In genomic region chr6:6058054-6058444, GRCh38 we compare ENCODE assay signal across 15 cellular contexts. TPM values are rescaled to one million over a fixed set of nuclear protein-coding genes. Genes with fewer than 3 reads are reported as not detected.
"Had no signal": no experiment of that assay in that cellular context is flagged by ENCODE, and none has a peak within 500 bp of the region (broad histone marks: within the 10 kb centered on the region; RNA-seq: fewer than 3 reads in every experiment).

No MANE protein-coding gene starts in this region.

- H2AFZ ChIP-seq: neural progenitor cell had no signal

- H3K9me3 ChIP-seq: pancreas, thyroid gland had no signal

- ATAC-seq: natural killer cell treated with Interleukin-12 subunit alpha and Interleukin-12 subunit beta and Interleukin-15 and Interleukin-18, amount 100 ng/mL, for 72 hours had no signal

- H3K4me3 Mint-ChIP-seq: mesothelial cell of epicardium; natural killer cell treated with Interleukin-12 subunit alpha and Interleukin-12 subunit beta and Interleukin-15 and Interleukin-18, amount 100 ng/mL, for 72 hours; neural progenitor cell; type B pancreatic cell had no signal

- H3K4me2 ChIP-seq: neural progenitor cell, smooth muscle cell had no signal

- H3K27ac Mint-ChIP-seq: mesothelial cell of epicardium; natural killer cell treated with Interleukin-12 subunit alpha and Interleukin-12 subunit beta and Interleukin-15 and Interleukin-18, amount 100 ng/mL, for 72 hours; neural progenitor cell; progenitor cell of endocrine pancreas; type B pancreatic cell had no signal

- H3K9ac ChIP-seq: neural progenitor cell had no signal

- H3K9me3 Mint-ChIP-seq: natural killer cell treated with Interleukin-12 subunit alpha and Interleukin-12 subunit beta and Interleukin-15 and Interleukin-18, amount 100 ng/mL, for 72 hours; type B pancreatic cell had no signal

- H3K27ac ChIP-seq: heart right ventricle, neural progenitor cell, pancreas, thyroid gland had no signal

- H3K4me3 ChIP-seq: heart right ventricle, neural progenitor cell, pancreas, smooth muscle cell, thyroid gland had no signal

- FAIRE-seq: pancreas, urothelium cell line had no signal

- H3K36me3 Mint-ChIP-seq: mesothelial cell of epicardium; natural killer cell treated with Interleukin-12 subunit alpha and Interleukin-12 subunit beta and Interleukin-15 and Interleukin-18, amount 100 ng/mL, for 72 hours; neural progenitor cell; type B pancreatic cell had no signal

- DNase-seq: effector memory CD4-positive, alpha-beta T cell; nucleus accumbens; pancreas; stimulated activated CD4-positive, alpha-beta T cell treated with anti-CD3 and anti-CD28 coated beads, Interleukin-2, amount 100 ng/mL, for 48 hours; stimulated activated naive CD4-positive, alpha-beta T cell treated with Interleukin-2 at 50 U/mL for 16 hours; thyroid gland had no signal

- H3K27me3 ChIP-seq: thyroid gland had no signal

- H3K36me3 ChIP-seq: heart right ventricle, neural progenitor cell, pancreas, thyroid gland had no signal

- H3K4me1 ChIP-seq: heart right ventricle, neural progenitor cell, pancreas, thyroid gland had no signal

- H3K4me1 Mint-ChIP-seq: mesothelial cell of epicardium, neural progenitor cell had no signal

RNA-seq across cellular contexts. Expression of gene NRN1, which starts 51.3 kb away (rescaled TPM):
- total RNA-seq: fibroblast of lung, mesothelial cell of epicardium, progenitor cell of endocrine pancreas, smooth muscle cell had no signal
